Comparison of ENCODE assay signal across 8 cellular contexts in the genomic region with DNA sequence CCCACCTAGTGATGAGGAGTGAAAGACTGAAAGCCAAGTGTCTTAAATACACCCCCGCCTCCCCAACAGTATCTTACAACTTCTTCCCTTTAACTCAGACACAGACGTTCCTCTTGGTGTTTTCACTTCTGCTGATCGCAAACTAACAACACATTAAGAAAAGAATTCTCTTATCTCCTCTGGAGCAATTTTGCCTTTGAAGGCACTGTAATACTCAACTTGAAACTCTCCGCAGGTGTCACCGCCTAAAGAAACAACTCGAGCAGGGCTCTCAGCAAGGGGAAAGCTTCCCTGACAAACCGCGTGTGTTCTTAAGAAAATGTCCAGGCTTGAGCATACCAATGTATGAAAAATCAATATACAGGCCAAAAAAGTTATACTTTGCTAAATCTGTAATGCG. TPM values are rescaled to one million over a fixed set of nuclear protein-coding genes. Genes with fewer than 3 reads are reported as not detected.
A peak's percentile ranks its signal among the peaks of the same experiment; 100 is the strongest.
DNase-seq lines count a peak whose midpoint lies in the region; ATAC-seq, FAIRE-seq and TF ChIP-seq lines count a peak whose summit lies in the region.

No MANE protein-coding gene starts in this region.

- H3K9me3 Mint-ChIP-seq in GM23338: no peaks in the 10 kb centered on the region
- H3K9me3 Mint-ChIP-seq in stimulated activated effector memory CD8-positive, alpha-beta T cell treated with anti-CD3 and anti-CD28 coated beads, Interleukin-12 subunit alpha, Interleukin-12 subunit beta, amount 100 ng/mL, for 72 hours: peaks cover 3% of the 10 kb centered on the region
- peaks cover 0 to 16% (median 0%) of the 10 kb centered on the region in 3 donors for H3K9me3 Mint-ChIP-seq in T-cell

- TF ChIP-seq POLR2A in esophagus muscularis mucosa (IDR thresholded peaks at IDR 0.05; ENCODE audit: low read depth): no peak

- FAIRE-seq in RCC 7860 (lab: Jason Lieb, UNC): no peak

- POLR2A ChIA-PET in T-cell (lab: Charles Lee): no interaction called here

- CTCF ChIA-PET in T-cell (lab: Charles Lee): no interaction called here

- TF ChIP-seq EP300 in esophagus muscularis mucosa (IDR thresholded peaks at IDR 0.05): no peak

- no peaks in the 10 kb centered on the region for H4K20me1 ChIP-seq in BLaER1 treated with 17β-estradiol and CSF1 and Interleukin-3, amounts not matched to agents 10 nM and 100 nM
- no peaks in the 10 kb centered on the region for H4K20me1 ChIP-seq in GM23338 (replicated peaks; ENCODE audit: insufficient read depth)

- H3K27ac ChIP-seq in BLaER1 treated with 17β-estradiol and CSF1 and Interleukin-3, amounts not matched to agents 10 nM and 100 nM: peak overlapping the region in 2 of 11 experiments; percentile 18 to 30; a peak in 2 of 22 replicates
- H3K27ac ChIP-seq in GM23338 (ENCODE audit: low read depth) (peak overlapping the region; percentile 58; the same call in 1 of the 2 replicates), esophagus muscularis mucosa (replicated peaks in 1 of 4) (peak overlapping the region; percentile 76 to 91 (median 86))

- peak overlapping the region; percentile 47 to 70 (median 58) for H3K4me3 ChIP-seq in BLaER1 treated with 17β-estradiol and CSF1 and Interleukin-3, amounts not matched to agents 10 nM and 100 nM
- peak overlapping the region; percentile 62 for H3K4me3 ChIP-seq in GM23338
- H3K4me3 ChIP-seq in esophagus muscularis mucosa: peak overlapping the region; percentile 53 to 80 (median 78)
- H3K4me3 ChIP-seq in neuron (ENCODE audit: low read length): peak overlapping the region; percentile 83

- 0 out of 2 replicates have a peak, but pooled peaks cover 6% of the 10 kb centered on the region for H3F3A ChIP-seq in GM23338 (replicated peaks; ENCODE audit: low read depth)

- peaks cover 29% of the 10 kb centered on the region for H3K4me1 Mint-ChIP-seq in GM23338
- H3K4me1 Mint-ChIP-seq in stimulated activated effector memory CD8-positive, alpha-beta T cell treated with anti-CD3 and anti-CD28 coated beads, Interleukin-12 subunit alpha, Interleukin-12 subunit beta, amount 100 ng/mL, for 72 hours: no peaks in the 10 kb centered on the region
- H3K4me1 Mint-ChIP-seq in T-cell: peaks cover 0 to 6% (median 5%) of the 10 kb centered on the region in 3 donors

- 0 out of 22 replicates have a peak, but pooled peaks cover 0 to 7% (median 0%) of the 10 kb centered on the region in 11 experiments for H3K9me3 ChIP-seq in BLaER1 treated with 17β-estradiol and CSF1 and Interleukin-3, amounts not matched to agents 10 nM and 100 nM (replicated peaks in 1 of 11)
- H3K9me3 ChIP-seq in esophagus muscularis mucosa (no peaks in the 10 kb centered on the region), neuron (ENCODE audit: low read length) (no peaks in the 10 kb centered on the region)

- intact Hi-C loops in esophagus muscularis mucosa (cut with DNase I): loop anchor here (10.0 kb wide), 1 partner anchor 194 kb away; no protein-coding TSS in a partner anchor

- H3K4me1 ChIP-seq in BLaER1 treated with 17β-estradiol and CSF1 and Interleukin-3, amounts not matched to agents 10 nM and 100 nM: peaks cover 0 to 6% (median 0%) of the 10 kb centered on the region in 10 experiments; a peak in 1 of 20 replicates
- H3K4me1 ChIP-seq in GM23338 (ENCODE audit: insufficient read depth) (peaks cover 12% of the 10 kb centered on the region), esophagus muscularis mucosa (peaks cover 4 to 44% (median 42%) of the 10 kb centered on the region in 4 donors), neuron (ENCODE audit: insufficient read depth, low read length) (peaks cover 9% of the 10 kb centered on the region)

- H3K36me3 Mint-ChIP-seq in GM23338 (ENCODE audit: low read depth) (no peaks in the 10 kb centered on the region), T-cell (no peaks in the 10 kb centered on the region)
- no peaks in the 10 kb centered on the region for H3K36me3 Mint-ChIP-seq in stimulated activated effector memory CD8-positive, alpha-beta T cell treated with anti-CD3 and anti-CD28 coated beads, Interleukin-12 subunit alpha, Interleukin-12 subunit beta, amount 100 ng/mL, for 72 hours

- H3K27me3 ChIP-seq in BLaER1 treated with 17β-estradiol and CSF1 and Interleukin-3, amounts not matched to agents 10 nM and 100 nM: peaks cover 0 to 31% (median 23%) of the 10 kb centered on the region in 11 experiments; a peak in 17 of 22 replicates
- H3K27me3 ChIP-seq in GM23338 (ENCODE audit: insufficient read depth): peaks cover 23% of the 10 kb centered on the region
- no peaks in the 10 kb centered on the region for H3K27me3 ChIP-seq in esophagus muscularis mucosa
- no peaks in the 10 kb centered on the region for H3K27me3 ChIP-seq in neuron (ENCODE audit: insufficient read depth, low read length)

- peak overlapping the region in 8 of 11 experiments; percentile 21 to 68 (median 38); a peak in 10 of 22 replicates for H3K9ac ChIP-seq in BLaER1 treated with 17β-estradiol and CSF1 and Interleukin-3, amounts not matched to agents 10 nM and 100 nM

- 5% methylated on average over 9 of the region's 9 CpGs for WGBS in esophagus muscularis mucosa

- peak overlapping the region; percentile 48 for H2AFZ ChIP-seq in GM23338
- peak overlapping the region; percentile 78 for H2AFZ ChIP-seq in neuron (ENCODE audit: low read depth, low read length)

- H3K27ac Mint-ChIP-seq in GM23338 (no peak overlapping the region; the same call in 1 of the 2 replicates), T-cell (no peak overlapping the region)
- H3K27ac Mint-ChIP-seq in stimulated activated effector memory CD8-positive, alpha-beta T cell treated with anti-CD3 and anti-CD28 coated beads, Interleukin-12 subunit alpha, Interleukin-12 subunit beta, amount 100 ng/mL, for 72 hours: no peak overlapping the region

- DNase-seq in GM23338 (ENCODE audit: low spot score): peak; percentile 50
- DNase-seq in RCC 7860 (ENCODE audit: low spot score): peak; percentile 17
- DNase-seq in esophagus muscularis mucosa (ENCODE audit: extremely low spot score): no peak
- no peak for DNase-seq in NCI-H2029 treated with DMSO at 0.1 percent for 48 hours (lab: John Stamatoyannopoulos, UW)
- DNase-seq in stimulated activated effector memory CD8-positive, alpha-beta T cell treated with anti-CD3 and anti-CD28 coated beads, Interleukin-12 subunit alpha, Interleukin-12 subunit beta, amount 100 ng/mL, for 72 hours (ENCODE audit: low spot score in 2 of 2): no peak
- no peak for DNase-seq in T-cell

- no peaks in the 10 kb centered on the region for H3K9me2 ChIP-seq in GM23338 (ENCODE audit: insufficient read depth)

- ATAC-seq in GM23338 (peak; percentile 16), T-cell (replicated peaks in 1 of 4) (no peak)
- ATAC-seq in stimulated activated effector memory CD8-positive, alpha-beta T cell treated with anti-CD3 and anti-CD28 coated beads, Interleukin-12 subunit alpha, Interleukin-12 subunit beta, amount 100 ng/mL, for 72 hours: no peak

- H3K27me3 Mint-ChIP-seq in GM23338 (ENCODE audit: insufficient read depth, low read depth, poor library complexity) (peaks cover 17% of the 10 kb centered on the region), T-cell (peaks cover 24 to 47% of the 10 kb centered on the region in 2 donors)

- peak overlapping the region; percentile 69 for H3K4me3 Mint-ChIP-seq in GM23338
- H3K4me3 Mint-ChIP-seq in stimulated activated effector memory CD8-positive, alpha-beta T cell treated with anti-CD3 and anti-CD28 coated beads, Interleukin-12 subunit alpha, Interleukin-12 subunit beta, amount 100 ng/mL, for 72 hours: no peak overlapping the region
- peak overlapping the region in 1 of 3 donors; percentile 9 for H3K4me3 Mint-ChIP-seq in T-cell

- no peak for TF ChIP-seq CTCF in GM23338 (conservative IDR thresholded peaks at IDR 0.05; ENCODE audit: low read depth in 2 of 2)
- TF ChIP-seq CTCF in esophagus muscularis mucosa (IDR thresholded peaks at IDR 0.05): no peak

- H3K4me2 ChIP-seq in BLaER1 treated with 17β-estradiol and CSF1 and Interleukin-3, amounts not matched to agents 10 nM and 100 nM: peak overlapping the region; percentile 58 to 78 (median 69)
- H3K4me2 ChIP-seq in GM23338: peak overlapping the region; percentile 80

- H3K79me2 ChIP-seq in GM23338 (replicated peaks; ENCODE audit: insufficient read depth): no peaks in the 10 kb centered on the region

- no peaks in the 10 kb centered on the region for H3K36me3 ChIP-seq in BLaER1 treated with 17β-estradiol and CSF1 and Interleukin-3, amounts not matched to agents 10 nM and 100 nM
- no peaks in the 10 kb centered on the region for H3K36me3 ChIP-seq in GM23338 (ENCODE audit: insufficient read depth)
- peaks cover 0 to 7% (median 0%) of the 10 kb centered on the region in 4 donors for H3K36me3 ChIP-seq in esophagus muscularis mucosa
- no peaks in the 10 kb centered on the region for H3K36me3 ChIP-seq in neuron (ENCODE audit: insufficient read depth, low read length)

TF ChIP-seq in GM23338, 12 proteins besides CTCF, POLR2A, EP300 and RAD21:
- TF ChIP-seq EZH2 (IDR thresholded peaks at IDR 0.05; ENCODE audit: low read depth, unreplicated experiment) (peak; percentile 18), JUNB (IDR thresholded peaks at IDR 0.05; ENCODE audit: unreplicated experiment) (no peak)

RNA-seq across cellular contexts. Expression of a gene that starts 0.4 kb away (rescaled TPM):
- 3.1 and 3.5 TPM in 2 replicates for total RNA-seq in GM23338 (2014; rRNA removed; shearing (Covaris generic))
- 0.40 and 1.0 TPM in 2 replicates for polyA plus RNA-seq in GM23338 (2016; fragmentation: Nextera tagmentation; extraction: Ambion mirVana)
- total RNA-seq in esophagus muscularis mucosa: 100 to 1,000 TPM; 117 to 181 (median 158) TPM
- 1 to 10 TPM in 1 of 5 donors, under 1 TPM in 4; 0.10 to 1.2 (median 0.23) TPM for total RNA-seq in T-cell

Comparison
In these comparisons a context has a peak if more than half of its experiments do, and no peak if none do; other contexts are left out.
1. DNase-seq: peak in GM23338 (single experiment) and RCC 7860 (single experiment); none in esophagus muscularis mucosa (single experiment), NCI-H2029 treated with DMSO at 0.1 percent for 48 hours (single experiment), stimulated activated effector memory CD8-positive, alpha-beta T cell treated with anti-CD3 and anti-CD28 coated beads, Interleukin-12 subunit alpha, Interleukin-12 subunit beta, amount 100 ng/mL, for 72 hours (0 of 2) and T-cell (0 of 34).
2. RNA of a gene that starts 0.4 kb away (total RNA-seq): 117 to 181 TPM in esophagus muscularis mucosa; 3.1 to 3.5 TPM in GM23338 and 0.10 to 1.2 TPM in T-cell; every median in the first group is over 10 times any median in the second.
3. Peak in every context shown above with its lines, with median percentiles within 50 percentile points of each other: H3K4me3 ChIP-seq.